Comparison of ENCODE assay signal across 1 cellular context in the genomic region with DNA sequence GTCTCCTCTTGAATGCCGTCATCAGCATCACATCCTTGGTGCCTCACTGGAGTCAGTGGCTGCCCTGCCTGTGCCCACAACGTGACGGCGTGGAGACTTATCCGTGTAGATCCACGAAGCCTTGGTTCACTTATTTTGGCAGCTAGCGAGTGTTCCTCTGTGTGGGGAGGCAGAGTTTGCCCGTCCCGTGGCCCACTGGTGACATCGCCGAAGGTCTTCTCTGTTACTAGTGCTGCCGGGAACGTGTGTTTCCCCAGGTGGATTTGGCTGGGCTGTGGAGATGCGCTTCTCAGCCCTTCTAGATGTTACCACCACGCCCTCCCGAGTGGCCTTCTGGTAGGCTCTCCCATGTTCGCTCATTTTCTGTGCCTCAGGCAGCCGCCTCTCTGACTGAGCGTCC.
TF ChIP-seq lines count a peak whose summit lies in the region.

No MANE protein-coding gene starts in this region.

TF ChIP-seq in IMR-90, 13 proteins besides CTCF, POLR2A, EP300 and RAD21:
- no peak for TF ChIP-seq MAFK (IDR thresholded peaks at IDR 0.05; ENCODE audit: low read depth, low read length)
- TF ChIP-seq CHD1 (IDR thresholded peaks at IDR 0.05; ENCODE audit: low read depth, low read length) = no peak
- TF ChIP-seq MXI1 (IDR thresholded peaks at IDR 0.05; ENCODE audit: borderline replicate concordance, low read depth, low read length) = no peak
- TF ChIP-seq, protein P1, sequence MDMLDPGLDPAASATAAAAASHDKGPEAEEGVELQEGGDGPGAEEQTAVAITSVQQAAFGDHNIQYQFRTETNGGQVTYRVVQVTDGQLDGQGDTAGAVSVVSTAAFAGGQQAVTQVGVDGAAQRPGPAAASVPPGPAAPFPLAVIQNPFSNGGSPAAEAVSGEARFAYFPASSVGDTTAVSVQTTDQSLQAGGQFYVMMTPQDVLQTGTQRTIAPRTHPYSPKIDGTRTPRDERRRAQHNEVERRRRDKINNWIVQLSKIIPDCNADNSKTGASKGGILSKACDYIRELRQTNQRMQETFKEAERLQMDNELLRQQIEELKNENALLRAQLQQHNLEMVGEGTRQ (IDR thresholded peaks at IDR 0.05; ENCODE audit: low read depth, low read length) = no peak
- TF ChIP-seq NFE2L2 (IDR thresholded peaks at IDR 0.05; ENCODE audit: low read depth, low read length) = no peak
- TF ChIP-seq MAZ (IDR thresholded peaks at IDR 0.05; ENCODE audit: borderline replicate concordance, low read depth, low read length) = no peak
- no peak for TF ChIP-seq RCOR1 (IDR thresholded peaks at IDR 0.05; ENCODE audit: insufficient replicate concordance, low read length)
- TF ChIP-seq BHLHE40 (IDR thresholded peaks at IDR 0.05; ENCODE audit: low read depth, low read length) = no peak
- TF ChIP-seq, protein P2, sequence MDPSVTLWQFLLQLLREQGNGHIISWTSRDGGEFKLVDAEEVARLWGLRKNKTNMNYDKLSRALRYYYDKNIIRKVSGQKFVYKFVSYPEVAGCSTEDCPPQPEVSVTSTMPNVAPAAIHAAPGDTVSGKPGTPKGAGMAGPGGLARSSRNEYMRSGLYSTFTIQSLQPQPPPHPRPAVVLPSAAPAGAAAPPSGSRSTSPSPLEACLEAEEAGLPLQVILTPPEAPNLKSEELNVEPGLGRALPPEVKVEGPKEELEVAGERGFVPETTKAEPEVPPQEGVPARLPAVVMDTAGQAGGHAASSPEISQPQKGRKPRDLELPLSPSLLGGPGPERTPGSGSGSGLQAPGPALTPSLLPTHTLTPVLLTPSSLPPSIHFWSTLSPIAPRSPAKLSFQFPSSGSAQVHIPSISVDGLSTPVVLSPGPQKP (IDR thresholded peaks at IDR 0.05; ENCODE audit: borderline replicate concordance, low read depth, low read length) = no peak
- no peak for TF ChIP-seq RFX5 (IDR thresholded peaks at IDR 0.05; ENCODE audit: low read depth, low read length)
- TF ChIP-seq FOS (IDR thresholded peaks at IDR 0.05; ENCODE audit: low read depth, low read length) = no peak
- TF ChIP-seq SMC3 (IDR thresholded peaks at IDR 0.05; ENCODE audit: low read depth, low read length) = no peak
- no peak for TF ChIP-seq CEBPB (IDR thresholded peaks at IDR 0.05; ENCODE audit: low read depth, low read length)
TF ChIP-seq in IMR-90: peak in this region for 0.
